Comparison of ENCODE assay signal across 10 cellular contexts in genomic region chr15:33007295-33007855, GRCh38.
A peak's percentile ranks its signal among the peaks of the same experiment; 100 is the strongest.
DNase-seq lines count a peak whose midpoint lies in the region; ATAC-seq and TF ChIP-seq lines count a peak whose summit lies in the region.
"Had no signal": no experiment of that assay in that cellular context is flagged by ENCODE, and none has a peak within 500 bp of the region (broad histone marks: within the 10 kb centered on the region; RNA-seq: fewer than 3 reads in every experiment).

No MANE protein-coding gene starts in this region.

- no peak overlapping the region for H3K27ac ChIP-seq in BLaER1 treated with 17β-estradiol and CSF1 and Interleukin-3, amounts not matched to agents 10 nM and 100 nM
- H3K27ac ChIP-seq: suprapubic skin had no signal

- ATAC-seq in activated naive CD8-positive, alpha-beta T cell treated with anti-CD3 and anti-CD28 coated beads, Interleukin-2, amount 50 U/mL, for 24 hours: no peak

- TF ChIP-seq CTCF in LNCAP (IDR thresholded peaks at IDR 0.05) (peak; percentile 36; the same call in 1 of the 2 replicates), chondrocyte (IDR thresholded peaks at IDR 0.05) (peak; percentile 78)

- H3K36me3 ChIP-seq in BLaER1 treated with 17β-estradiol and CSF1 and Interleukin-3, amounts not matched to agents 10 nM and 100 nM: no peaks in the 10 kb centered on the region
- H3K36me3 ChIP-seq: suprapubic skin had no signal

- H3K27me3 Mint-ChIP-seq in chondrocyte (ENCODE audit: low read depth): no peaks in the 10 kb centered on the region
- peaks cover 9% of the 10 kb centered on the region for H3K27me3 Mint-ChIP-seq in activated naive CD8-positive, alpha-beta T cell treated with anti-CD3 and anti-CD28 coated beads, Interleukin-2, amount 50 U/mL, for 24 hours

- H4K20me1 ChIP-seq in BLaER1 treated with 17β-estradiol and CSF1 and Interleukin-3, amounts not matched to agents 10 nM and 100 nM: peaks cover 0 to 82% (median 0%) of the 10 kb centered on the region in 11 experiments; a peak in 4 of 22 replicates

- peaks cover 29 to 44% (median 38%) of the 10 kb centered on the region in 10 experiments for H3K4me1 ChIP-seq in BLaER1 treated with 17β-estradiol and CSF1 and Interleukin-3, amounts not matched to agents 10 nM and 100 nM

- H3K4me1 Mint-ChIP-seq in chondrocyte (ENCODE audit: low read depth): peaks cover 44% of the 10 kb centered on the region
- H3K4me1 Mint-ChIP-seq in activated naive CD8-positive, alpha-beta T cell treated with anti-CD3 and anti-CD28 coated beads, Interleukin-2, amount 50 U/mL, for 24 hours: peaks cover 3% of the 10 kb centered on the region

- DNase-seq in chondrocyte (ENCODE audit: low spot score): no peak
- DNase-seq in lung microvascular endothelial cell (ENCODE audit: low read depth in 2 of 2): peak; percentile 4 to 36
- no peak for DNase-seq in NCI-H1694 (lab: John Stamatoyannopoulos, UW)
- DNase-seq in mucosa of gallbladder (ENCODE audit: low spot score): no peak
- no peak for DNase-seq in activated naive CD8-positive, alpha-beta T cell treated with anti-CD3 and anti-CD28 coated beads, Interleukin-2, amount 50 U/mL, for 24 hours
- no peak for DNase-seq in stimulated activated naive CD4-positive, alpha-beta T cell (lab: John Stamatoyannopoulos, UW)

- no peak overlapping the region for H3K4me3 ChIP-seq in BLaER1 treated with 17β-estradiol and CSF1 and Interleukin-3, amounts not matched to agents 10 nM and 100 nM
- H3K4me3 ChIP-seq: skin epidermis, suprapubic skin had no signal

- peak overlapping the region; percentile 53 for H3K4me3 Mint-ChIP-seq in chondrocyte (ENCODE audit: unreplicated experiment)
- no peak overlapping the region for H3K4me3 Mint-ChIP-seq in activated naive CD8-positive, alpha-beta T cell treated with anti-CD3 and anti-CD28 coated beads, Interleukin-2, amount 50 U/mL, for 24 hours

- H3K27me3 ChIP-seq in BLaER1 treated with 17β-estradiol and CSF1 and Interleukin-3, amounts not matched to agents 10 nM and 100 nM: no peaks in the 10 kb centered on the region
- H3K27me3 ChIP-seq: suprapubic skin had no signal

- peak overlapping the region; percentile 16 to 80 (median 56); a peak in 21 of 22 replicates for H3K4me2 ChIP-seq in BLaER1 treated with 17β-estradiol and CSF1 and Interleukin-3, amounts not matched to agents 10 nM and 100 nM

- H3K9ac ChIP-seq in BLaER1 treated with 17β-estradiol and CSF1 and Interleukin-3, amounts not matched to agents 10 nM and 100 nM: no peak overlapping the region

- peaks cover 4% of the 10 kb centered on the region for H3K9me3 Mint-ChIP-seq in chondrocyte (ENCODE audit: low read depth)
- peaks cover 3% of the 10 kb centered on the region for H3K9me3 Mint-ChIP-seq in activated naive CD8-positive, alpha-beta T cell treated with anti-CD3 and anti-CD28 coated beads, Interleukin-2, amount 50 U/mL, for 24 hours

- H3K9me3 ChIP-seq in BLaER1 treated with 17β-estradiol and CSF1 and Interleukin-3, amounts not matched to agents 10 nM and 100 nM (replicated peaks in 1 of 11): peaks cover 0 to 9% (median 0%) of the 10 kb centered on the region in 11 experiments; a peak in 2 of 22 replicates
- H3K9me3 ChIP-seq: suprapubic skin had no signal

- no peaks in the 10 kb centered on the region for H3K36me3 Mint-ChIP-seq in chondrocyte (ENCODE audit: low read depth)
- no peaks in the 10 kb centered on the region for H3K36me3 Mint-ChIP-seq in activated naive CD8-positive, alpha-beta T cell treated with anti-CD3 and anti-CD28 coated beads, Interleukin-2, amount 50 U/mL, for 24 hours (ENCODE audit: low read depth)

- H3K27ac Mint-ChIP-seq in chondrocyte (ENCODE audit: unreplicated experiment): peak overlapping the region; percentile 80
- no peak overlapping the region for H3K27ac Mint-ChIP-seq in activated naive CD8-positive, alpha-beta T cell treated with anti-CD3 and anti-CD28 coated beads, Interleukin-2, amount 50 U/mL, for 24 hours

Comparison
In these comparisons a context has a peak if more than half of its experiments do, and no peak if none do; other contexts are left out.
1. DNase-seq: peak in lung microvascular endothelial cell (2 of 2); none in chondrocyte (single experiment), NCI-H1694 (single experiment), mucosa of gallbladder (single experiment), activated naive CD8-positive, alpha-beta T cell treated with anti-CD3 and anti-CD28 coated beads, Interleukin-2, amount 50 U/mL, for 24 hours (single experiment) and stimulated activated naive CD4-positive, alpha-beta T cell (0 of 6).